In genomic region chr20:43507150-43508080, GRCh38 we compare ENCODE assay signal across 8 cellular contexts. TPM values are rescaled to one million over a fixed set of nuclear protein-coding genes. Genes with fewer than 3 reads are reported as not detected.
DNase-seq lines count a peak whose midpoint lies in the region; TF ChIP-seq lines count a peak whose summit lies in the region.

L3MBTL1 (plus strand) TSS chr20:43507697; CDS start chr20:43513504, 5,807 bp downstream.

- 13% methylated on average over 78 of the region's 95 CpGs for WGBS in smooth muscle cell (ENCODE audit: low lambda C conversion rate)

- H3K9ac ChIP-seq in NT2/D1 (ENCODE audit: insufficient read length, low read depth) (peak within 1 kb of the TSS; percentile 70), smooth muscle cell (ENCODE audit: low read depth) (peak within 1 kb of the TSS; percentile 56)

- peak; percentile 29 for DNase-seq in T-helper 2 cell treated with Interferon-gamma antibody and Interleukin-4, amounts not matched to agents 5 μg/mL and 100 μg/mL, for 36 hours (ENCODE audit: low spot score)
- DNase-seq in T-helper 2 cell (no peak), NT2/D1 (ENCODE audit: low read depth, low spot score) (peak; percentile 54), cardiac fibroblast (ENCODE audit: low read depth in 2 of 2) (peak; percentile 33 to 47), iris pigment epithelial cell (ENCODE audit: low read depth) (peak; percentile 44), smooth muscle cell (lab: John Stamatoyannopoulos, UW; ENCODE audit: unreplicated experiment) (peak; percentile 40), NCI-H2107 treated with DMSO at 0.1 percent for 48 hours (lab: John Stamatoyannopoulos, UW; ENCODE audit: unreplicated experiment) (no peak), AML-193 (lab: John Stamatoyannopoulos, UW) (no peak)

- no peaks in the 10 kb centered on the region for H4K20me1 ChIP-seq in smooth muscle cell (ENCODE audit: low read depth)

- H3K27me3 ChIP-seq in NT2/D1 (ENCODE audit: insufficient read depth, insufficient read length): peaks cover 27% of the 10 kb centered on the region
- H3K27me3 ChIP-seq in smooth muscle cell (ENCODE audit: low read depth): peaks cover 3% of the 10 kb centered on the region

- no peaks in the 10 kb centered on the region for H3F3A ChIP-seq in smooth muscle cell (ENCODE audit: low read depth)

- peak within 1 kb of the TSS; percentile 62 for H3K4me3 Mint-ChIP-seq in T-helper 2 cell treated with Interferon-gamma antibody and Interleukin-4, amounts not matched to agents 5 μg/mL and 100 μg/mL, for 36 hours

- no peak for TF ChIP-seq CTCF in cardiac fibroblast (IDR thresholded peaks at IDR 0.05; ENCODE audit: low read depth, low read length)
- TF ChIP-seq CTCF in smooth muscle cell (IDR thresholded peaks at IDR 0.05; ENCODE audit: borderline replicate concordance, insufficient read depth, poor library complexity, severe bottlenecking): no peak

- H3K4me3 ChIP-seq in NT2/D1 (ENCODE audit: insufficient read length, low read depth): peak within 1 kb of the TSS; percentile 68
- H3K4me3 ChIP-seq in cardiac fibroblast (replicated peaks in 1 of 2; ENCODE audit: low read depth in 2 of 2, low read length in 2 of 2): peak within 1 kb of the TSS; percentile 44 to 59
- peak within 1 kb of the TSS; percentile 88 for H3K4me3 ChIP-seq in smooth muscle cell

- H3K27ac ChIP-seq in smooth muscle cell (ENCODE audit: low read depth): no peak within 1 kb of the TSS

- no peaks in the 10 kb centered on the region for H3K9me3 Mint-ChIP-seq in T-helper 2 cell treated with Interferon-gamma antibody and Interleukin-4, amounts not matched to agents 5 μg/mL and 100 μg/mL, for 36 hours

- no peaks in the 10 kb centered on the region for H3K4me1 Mint-ChIP-seq in T-helper 2 cell treated with Interferon-gamma antibody and Interleukin-4, amounts not matched to agents 5 μg/mL and 100 μg/mL, for 36 hours (ENCODE audit: low read depth)

- H3K27ac Mint-ChIP-seq in T-helper 2 cell treated with Interferon-gamma antibody and Interleukin-4, amounts not matched to agents 5 μg/mL and 100 μg/mL, for 36 hours: no peak within 1 kb of the TSS

- H3K27me3 Mint-ChIP-seq in T-helper 2 cell treated with Interferon-gamma antibody and Interleukin-4, amounts not matched to agents 5 μg/mL and 100 μg/mL, for 36 hours (ENCODE audit: low read depth): peaks cover 53% of the 10 kb centered on the region

- peak within 1 kb of the TSS; percentile 92 for H2AFZ ChIP-seq in smooth muscle cell (ENCODE audit: low read depth)

- H3K4me2 ChIP-seq in smooth muscle cell: peak within 1 kb of the TSS; percentile 97

- H3K36me3 ChIP-seq in NT2/D1 (ENCODE audit: insufficient read depth, insufficient read length, low read length) (no peaks in the 10 kb centered on the region), smooth muscle cell (ENCODE audit: low read depth) (no peaks in the 10 kb centered on the region)

- H3K4me1 ChIP-seq in NT2/D1 (ENCODE audit: insufficient read depth, insufficient read length) (peaks cover 3% of the 10 kb centered on the region), smooth muscle cell (ENCODE audit: low read depth) (no peaks in the 10 kb centered on the region)

- H3K36me3 Mint-ChIP-seq in T-helper 2 cell treated with Interferon-gamma antibody and Interleukin-4, amounts not matched to agents 5 μg/mL and 100 μg/mL, for 36 hours (ENCODE audit: low read depth): no peaks in the 10 kb centered on the region

- H3K79me2 ChIP-seq in smooth muscle cell (ENCODE audit: low read depth): no peaks in the 10 kb centered on the region

- H3K9me3 ChIP-seq in NT2/D1 (ENCODE audit: insufficient read depth, low read length): no peaks in the 10 kb centered on the region
- no peaks in the 10 kb centered on the region for H3K9me3 ChIP-seq in smooth muscle cell (replicated peaks; ENCODE audit: low read depth)

RNA-seq across cellular contexts. Expression of gene L3MBTL1, which starts in this region (rescaled TPM):
- total RNA-seq in smooth muscle cell: 8.9 and 9.2 TPM in 2 replicates
- 7.7 and 13.0 TPM in 2 replicates for polyA plus RNA-seq in smooth muscle cell

Comparison
In these comparisons a context has a peak if more than half of its experiments do, and no peak if none do; other contexts are left out.
1. DNase-seq: peak in T-helper 2 cell treated with Interferon-gamma antibody and Interleukin-4, amounts not matched to agents 5 μg/mL and 100 μg/mL, for 36 hours (single experiment), NT2/D1 (single experiment), cardiac fibroblast (2 of 2), iris pigment epithelial cell (single experiment) and smooth muscle cell (single experiment); none in T-helper 2 cell (0 of 5), NCI-H2107 treated with DMSO at 0.1 percent for 48 hours (single experiment) and AML-193 (0 of 2).
2. Peak in every context shown above with its lines, with median percentiles within 50 percentile points of each other: H3K4me3 ChIP-seq.